ENCODE assay signal across 9 cellular contexts in the genomic region with DNA sequence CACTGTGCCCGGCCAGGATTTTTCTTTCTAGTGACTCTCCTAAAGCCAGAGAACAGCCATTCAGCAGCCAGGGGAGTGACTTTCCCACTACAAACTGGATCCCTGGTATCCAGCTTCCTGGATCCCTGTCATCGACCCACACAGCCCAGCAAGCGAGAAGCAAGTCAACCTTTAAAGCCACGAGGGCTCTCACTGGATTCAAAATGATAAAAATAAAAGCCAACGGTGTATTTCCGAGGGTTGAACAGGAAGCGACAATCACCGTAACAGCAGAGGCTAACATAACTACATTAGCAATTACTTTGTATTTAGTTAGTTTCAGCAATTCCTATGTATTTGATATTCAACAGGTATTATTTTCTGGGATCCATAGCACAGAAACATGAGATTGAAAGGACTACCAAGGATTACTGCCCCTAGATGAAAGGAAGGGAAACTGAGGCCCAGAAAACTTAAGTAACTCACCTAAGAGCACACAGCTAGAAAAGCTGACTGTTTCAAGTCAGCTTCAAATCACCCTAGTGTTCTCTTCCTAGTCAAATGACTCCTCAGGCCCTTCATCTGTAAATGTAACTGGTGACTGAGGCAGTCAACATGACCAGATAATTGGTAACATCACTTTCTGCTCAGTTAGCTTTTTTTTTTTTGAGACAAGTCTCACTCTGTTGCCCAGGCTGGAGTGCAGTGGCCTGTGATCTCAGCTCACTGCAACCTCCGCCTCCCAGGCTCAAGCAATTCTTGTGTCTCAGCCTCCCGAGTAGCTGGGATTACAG. TPM values are rescaled to one million over a fixed set of nuclear protein-coding genes. Genes with fewer than 3 reads are reported as not detected.
DNase-seq lines count a peak whose midpoint lies in the region; ATAC-seq and TF ChIP-seq lines count a peak whose summit lies in the region.
"Had no signal": no experiment of that assay in that cellular context is flagged by ENCODE, and none has a peak within 500 bp of the region (broad histone marks: within the 10 kb centered on the region; RNA-seq: fewer than 3 reads in every experiment).

No MANE protein-coding gene starts in this region.

- peaks cover 43% of the 10 kb centered on the region for H3K4me1 Mint-ChIP-seq in activated CD8-positive, alpha-beta memory T cell treated with anti-CD3 and anti-CD28 coated beads, Interleukin-2, amount 10 ng/mL, durations not matched to agents 7 days and 5 days

- no peaks in the 10 kb centered on the region for H3K9me2 ChIP-seq in MM.1S (replicated peaks; ENCODE audit: insufficient read depth, low read length)

- peaks cover 2% of the 10 kb centered on the region for H3K9me3 Mint-ChIP-seq in activated CD8-positive, alpha-beta memory T cell treated with anti-CD3 and anti-CD28 coated beads, Interleukin-2, amount 10 ng/mL, durations not matched to agents 7 days and 5 days (ENCODE audit: low read depth)

- CTCF ChIA-PET in activated CD8-positive, alpha-beta memory T cell treated with anti-CD3 and anti-CD28 coated beads, Interleukin-2, amount 10 ng/mL, durations not matched to agents 7 days and 5 days (lab: Charles Lee): interaction anchor here (0.7 to 2.2 kb wide), 4 partner anchors 17 to 69 kb away, joined by 3 to 9 read pairs (median 4); a partner anchor contains a TSS

- H3K9ac ChIP-seq in MM.1S (ENCODE audit: low read length): no peak overlapping the region

- peaks cover 9% of the 10 kb centered on the region; the same call in 1 of the 2 replicates for H3F3A ChIP-seq in MM.1S (ENCODE audit: insufficient read depth, low read length)

- no peak overlapping the region for H3K4me3 ChIP-seq in body of pancreas
- no peak overlapping the region for H3K4me3 ChIP-seq in lung
- H3K4me3 ChIP-seq in thyroid gland (replicated peaks in 1 of 3): no peak overlapping the region
- no peak overlapping the region for H3K4me3 ChIP-seq in MM.1S (ENCODE audit: low read length)

- no peaks in the 10 kb centered on the region for H3K27me3 ChIP-seq in body of pancreas
- H3K27me3 ChIP-seq in lung (ENCODE audit: control insufficient read depth, insufficient read depth): no peaks in the 10 kb centered on the region
- H3K27me3 ChIP-seq in thyroid gland: no peaks in the 10 kb centered on the region
- no peaks in the 10 kb centered on the region for H3K27me3 ChIP-seq in MM.1S (replicated peaks; ENCODE audit: insufficient read depth, low read length)

- DNase-seq in activated CD8-positive, alpha-beta memory T cell treated with anti-CD3 and anti-CD28 coated beads, Interleukin-2, amount 10 ng/mL, durations not matched to agents 7 days and 5 days: peak; percentile 56
- no peak for DNase-seq in activated CD8-positive, alpha-beta memory T cell treated with anti-CD3 and anti-CD28 coated beads for 24 hours
- DNase-seq in body of pancreas (no peak), lung (ENCODE audit: low spot score) (no peak), thyroid gland (no peak), MM.1S (no peak), NCI-H1105 (lab: John Stamatoyannopoulos, UW) (no peak)

- no peak for TF ChIP-seq CTCF in body of pancreas (IDR thresholded peaks at IDR 0.05)
- TF ChIP-seq CTCF in lung (IDR thresholded peaks at IDR 0.05; ENCODE audit: control extremely low read depth, extremely low read depth): no peak
- no peak for TF ChIP-seq CTCF in thyroid gland (IDR thresholded peaks at IDR 0.05)
- no peak for TF ChIP-seq CTCF in MM.1S (IDR thresholded peaks at IDR 0.05; ENCODE audit: low read length)

- TF ChIP-seq POLR2A in body of pancreas (IDR thresholded peaks at IDR 0.05) (no peak), thyroid gland (IDR thresholded peaks at IDR 0.05) (peak in 1 of 2 donors; percentile 14)

- no peaks in the 10 kb centered on the region for H3K9me3 ChIP-seq in body of pancreas
- H3K9me3 ChIP-seq in lung (ENCODE audit: control insufficient read depth in 2 of 2, insufficient read depth in 1 of 2, low read length in 1 of 2): no peaks in the 10 kb centered on the region
- no peaks in the 10 kb centered on the region for H3K9me3 ChIP-seq in thyroid gland
- H3K9me3 ChIP-seq in MM.1S (replicated peaks; ENCODE audit: insufficient read depth, low read length): no peaks in the 10 kb centered on the region

- no peaks in the 10 kb centered on the region for H3K36me3 ChIP-seq in body of pancreas (replicated peaks in 1 of 2; ENCODE audit: insufficient read depth in 1 of 2, low read depth in 2 of 2)
- no peaks in the 10 kb centered on the region for H3K36me3 ChIP-seq in lung (ENCODE audit: control insufficient read depth in 2 of 2, insufficient read depth in 2 of 2, low read length in 2 of 2)
- no peaks in the 10 kb centered on the region for H3K36me3 ChIP-seq in thyroid gland
- H3K36me3 ChIP-seq in MM.1S (replicated peaks; ENCODE audit: insufficient read depth, low read length): no peaks in the 10 kb centered on the region

- no peak overlapping the region for H3K4me2 ChIP-seq in MM.1S (ENCODE audit: low read depth, low read length)

- H4K20me1 ChIP-seq in MM.1S (ENCODE audit: insufficient read depth, low read length): no peaks in the 10 kb centered on the region

- WGBS in body of pancreas, 2 donors: 56 to 60% methylated on average over 10 of the region's 10 CpGs
- 32% methylated on average over 10 of the region's 10 CpGs for whole genome bisulfite sequencing in lung, 2 donors
- 30 to 31% methylated on average over 10 of the region's 10 CpGs for WGBS in thyroid gland, 2 donors

- H3K27ac Mint-ChIP-seq in activated CD8-positive, alpha-beta memory T cell treated with anti-CD3 and anti-CD28 coated beads, Interleukin-2, amount 10 ng/mL, durations not matched to agents 7 days and 5 days: peak overlapping the region; percentile 99

- H3K79me2 ChIP-seq in MM.1S (ENCODE audit: low read length): peaks cover 37% of the 10 kb centered on the region

- H3K4me1 ChIP-seq in body of pancreas (peaks cover 40% of the 10 kb centered on the region), lung (ENCODE audit: control insufficient read depth in 2 of 2, insufficient read depth in 2 of 2, low read length in 2 of 2) (peaks cover 4 to 5% of the 10 kb centered on the region in 2 donors), thyroid gland (peaks cover 45 to 48% of the 10 kb centered on the region in 2 donors), MM.1S (ENCODE audit: low read length) (peaks cover 8% of the 10 kb centered on the region)

- peak overlapping the region in 3 of 4 donors; percentile 95 to 100 (median 99) for H3K27ac ChIP-seq in body of pancreas
- peak overlapping the region; percentile 62 to 87 for H3K27ac ChIP-seq in lung (ENCODE audit: low read depth in 1 of 2, low read length in 1 of 2)
- H3K27ac ChIP-seq in thyroid gland: peak overlapping the region; percentile 71 to 100 (median 98)
- H3K27ac ChIP-seq in MM.1S (ENCODE audit: low read length): no peak overlapping the region

- H3K4me3 Mint-ChIP-seq in activated CD8-positive, alpha-beta memory T cell treated with anti-CD3 and anti-CD28 coated beads, Interleukin-2, amount 10 ng/mL, durations not matched to agents 7 days and 5 days: peak overlapping the region; percentile 60

- no peaks in the 10 kb centered on the region for H3K27me3 Mint-ChIP-seq in activated CD8-positive, alpha-beta memory T cell treated with anti-CD3 and anti-CD28 coated beads, Interleukin-2, amount 10 ng/mL, durations not matched to agents 7 days and 5 days

- no peak overlapping the region for H2AFZ ChIP-seq in MM.1S (ENCODE audit: low read length)

- no peak for ATAC-seq in activated CD8-positive, alpha-beta memory T cell treated with anti-CD3 and anti-CD28 coated beads, Interleukin-2, amount 10 ng/mL, durations not matched to agents 7 days and 5 days
- no peak for ATAC-seq in body of pancreas
- ATAC-seq in lung (ENCODE audit: insufficient read depth, low FRiP score): no peak
- no peak for ATAC-seq in GM21367 (IDR thresholded peaks at IDR 0.05; ENCODE audit: unreplicated experiment)

- intact Hi-C loops in body of pancreas (cut with DNase I): no loop called here
- intact Hi-C loops in thyroid gland (cut with DNase I): no loop called here

- peaks cover 19% of the 10 kb centered on the region for H3K36me3 Mint-ChIP-seq in activated CD8-positive, alpha-beta memory T cell treated with anti-CD3 and anti-CD28 coated beads, Interleukin-2, amount 10 ng/mL, durations not matched to agents 7 days and 5 days

RNA-seq across cellular contexts. Expression of a gene that starts 2.7 kb away (rescaled TPM):
- total RNA-seq in activated CD8-positive, alpha-beta memory T cell treated with anti-CD3 and anti-CD28 coated beads, Interleukin-2, amount 10 ng/mL, durations not matched to agents 7 days and 5 days: 10 to 100 TPM; 16.0 to 17.8 TPM
- total RNA-seq in body of pancreas (1 to 10 TPM; 3.9 to 7.6 TPM), lung (10 to 100 TPM; 10.1 to 18.6 TPM), thyroid gland (1 to 10 TPM; 4.8 to 9.1 (median 9.1) TPM)
- polyA plus RNA-seq in lung: 1 to 10 TPM; 5.7 to 5.9 TPM

RNA-seq across cellular contexts. Expression of a gene that starts 24.5 kb away (rescaled TPM):
- not detected for total RNA-seq in activated CD8-positive, alpha-beta memory T cell treated with anti-CD3 and anti-CD28 coated beads, Interleukin-2, amount 10 ng/mL, durations not matched to agents 7 days and 5 days
- total RNA-seq in body of pancreas (not detected), lung (under 1 TPM in 1 of 2 donors, not detected in 1; 0.52 TPM), thyroid gland (not detected)
- under 1 TPM in 1 of 2 donors, not detected in 1; 0.50 TPM for polyA plus RNA-seq in lung
- total RNA-seq: pulmonary artery endothelial cell had no signal

RNA-seq across cellular contexts. Expression of a gene that starts 28.1 kb away (rescaled TPM):
- 10 to 100 TPM; 29.7 to 60.3 TPM for total RNA-seq in activated CD8-positive, alpha-beta memory T cell treated with anti-CD3 and anti-CD28 coated beads, Interleukin-2, amount 10 ng/mL, durations not matched to agents 7 days and 5 days
- total RNA-seq in body of pancreas (1 to 10 TPM; 1.3 to 3.6 TPM), lung (10 to 100 TPM in 1 of 2 donors, 1 to 10 TPM in 1; 8.4 to 21.5 TPM), thyroid gland (1 to 10 TPM; 1.9 to 4.9 (median 3.4) TPM)
- polyA plus RNA-seq in lung: 10 to 100 TPM in 1 of 2 donors, 1 to 10 TPM in 1; 7.0 to 22.7 TPM

RNA-seq across cellular contexts. Expression of a gene that starts 51.2 kb away (rescaled TPM):
- 10 to 100 TPM; 82.5 to 94.3 TPM for total RNA-seq in activated CD8-positive, alpha-beta memory T cell treated with anti-CD3 and anti-CD28 coated beads, Interleukin-2, amount 10 ng/mL, durations not matched to agents 7 days and 5 days
- total RNA-seq in body of pancreas: 10 to 100 TPM in 1 of 2 donors, 1 to 10 TPM in 1; 7.0 to 20.4 TPM
- total RNA-seq in lung: 10 to 100 TPM; 13.8 to 37.9 TPM
- 10 to 100 TPM; 29.0 to 56.1 TPM for polyA plus RNA-seq in lung
- total RNA-seq in thyroid gland: 10 to 100 TPM in 3 of 4 donors, 1 to 10 TPM in 1; 9.5 to 19.6 (median 11.6) TPM

RNA-seq across cellular contexts. Expression of a gene that starts 58.4 kb away (rescaled TPM):
- total RNA-seq in activated CD8-positive, alpha-beta memory T cell treated with anti-CD3 and anti-CD28 coated beads, Interleukin-2, amount 10 ng/mL, durations not matched to agents 7 days and 5 days: not detected
- 10 to 100 TPM; 17.4 to 28.3 TPM for total RNA-seq in body of pancreas
- 10 to 100 TPM in 1 of 2 donors, under 1 TPM in 1; 0.71 to 14.3 TPM for total RNA-seq in lung
- polyA plus RNA-seq in lung: 10 to 100 TPM in 1 of 2 donors, 1 to 10 TPM in 1; 2.5 to 20.6 TPM
- 1 to 10 TPM; 4.8 to 9.6 (median 6.8) TPM for total RNA-seq in thyroid gland
